ENCODE assay signal across 8 cellular contexts in the genomic region with DNA sequence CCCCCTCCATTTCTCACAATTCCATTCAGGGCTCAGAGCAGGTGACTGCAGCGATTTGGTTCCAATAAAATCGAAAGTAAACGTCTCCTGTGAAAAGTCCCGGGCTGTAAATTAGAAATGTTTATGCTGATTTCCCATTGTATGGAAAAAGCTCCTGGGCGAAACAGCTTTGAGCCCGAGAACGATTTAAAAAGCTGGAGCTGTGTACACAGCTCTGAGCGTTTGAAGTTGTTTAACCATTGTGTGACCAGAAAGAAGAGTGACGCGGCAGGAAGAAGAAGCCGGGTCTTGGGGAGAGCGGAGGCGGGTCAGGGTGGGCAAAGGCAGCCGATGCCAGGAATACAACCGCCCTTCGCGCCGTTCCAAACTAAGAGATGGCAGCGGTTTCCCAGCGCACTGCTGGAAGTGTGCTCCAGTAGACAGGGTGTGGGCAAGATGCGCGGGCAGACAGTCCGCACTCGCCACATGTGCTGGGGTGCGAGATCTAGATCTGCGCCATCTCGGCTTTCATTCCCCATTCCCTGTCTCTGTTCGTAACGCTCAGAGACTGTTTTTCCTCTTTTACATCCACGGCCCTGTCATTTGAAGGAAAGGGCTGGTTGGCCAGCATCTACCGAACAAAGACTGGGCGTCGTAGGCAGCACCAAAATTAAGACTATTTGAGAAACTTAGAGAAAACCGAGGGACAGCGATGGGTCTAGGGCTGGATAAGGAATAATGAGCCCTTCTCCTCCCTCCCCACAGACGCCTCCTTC. TPM values are rescaled to one million over a fixed set of nuclear protein-coding genes. Genes with fewer than 3 reads are reported as not detected.
DNase-seq lines count a peak whose midpoint lies in the region; ATAC-seq and TF ChIP-seq lines count a peak whose summit lies in the region.

No MANE protein-coding gene starts in this region.

- H3K4me1 Mint-ChIP-seq in endothelial cell (ENCODE audit: unreplicated experiment) (peaks cover 40% of the 10 kb centered on the region), mesothelial cell of epicardium (no peaks in the 10 kb centered on the region)

- peaks cover 26% of the 10 kb centered on the region for H3K27me3 Mint-ChIP-seq in endothelial cell (ENCODE audit: unreplicated experiment)
- H3K27me3 Mint-ChIP-seq in mesothelial cell of epicardium (ENCODE audit: low read depth) = peaks cover 95% of the 10 kb centered on the region

- DNase-seq in NCI-H1417 (lab: John Stamatoyannopoulos, UW) (peak in 2 of 3 experiments; percentile 24 to 47), NCI-H1417 treated with DMSO at 0.1 percent for 48 hours (lab: John Stamatoyannopoulos, UW) (no peak), NCI-H748 (lab: John Stamatoyannopoulos, UW; ENCODE audit: unreplicated experiment) (peak; percentile 85), endothelial cell (ENCODE audit: low spot score) (no peak), skeletal muscle cell (ENCODE audit: low read depth) (no peak), mesothelial cell of epicardium (ENCODE audit: low spot score in 2 of 2, unreplicated experiment in 2 of 2) (no peak)

- H3K4me3 Mint-ChIP-seq in endothelial cell (ENCODE audit: unreplicated experiment) = peak overlapping the region; percentile 12
- H3K4me3 Mint-ChIP-seq in mesothelial cell of epicardium = no peak overlapping the region

- H3K27ac Mint-ChIP-seq in endothelial cell (ENCODE audit: unreplicated experiment) (no peak overlapping the region), mesothelial cell of epicardium (no peak overlapping the region)

- no peaks in the 10 kb centered on the region for H3K9me3 Mint-ChIP-seq in endothelial cell (ENCODE audit: unreplicated experiment)
- H3K9me3 Mint-ChIP-seq in mesothelial cell of epicardium = no peaks in the 10 kb centered on the region

- TF ChIP-seq CTCF in endothelial cell (IDR thresholded peaks at IDR 0.05; ENCODE audit: unreplicated experiment) (no peak), mesothelial cell of epicardium (IDR thresholded peaks at IDR 0.05; ENCODE audit: unreplicated experiment) (no peak)

- peak overlapping the region; percentile 7 for H3K4me3 ChIP-seq in skeletal muscle cell (ENCODE audit: low read depth, low read length)

- H3K36me3 Mint-ChIP-seq in endothelial cell (ENCODE audit: low read depth, unreplicated experiment) (peaks cover 9% of the 10 kb centered on the region), mesothelial cell of epicardium (no peaks in the 10 kb centered on the region)

- no peak for ATAC-seq in GM18520 (IDR thresholded peaks at IDR 0.05; ENCODE audit: unreplicated experiment)
- no peak for ATAC-seq in HG03039 (IDR thresholded peaks at IDR 0.05; ENCODE audit: unreplicated experiment)

RNA-seq across cellular contexts. Expression of gene GSX1, which starts 1.0 kb away (rescaled TPM):
- total RNA-seq in endothelial cell (ENCODE audit: unreplicated experiment) (not detected), mesothelial cell of epicardium (not detected in 3 replicates)

Comparison
In these comparisons a context has a peak if more than half of its experiments do, and no peak if none do; other contexts are left out.
1. DNase-seq: peak in NCI-H1417 (2 of 3) and NCI-H748 (single experiment); none in NCI-H1417 treated with DMSO at 0.1 percent for 48 hours (single experiment), endothelial cell (single experiment), skeletal muscle cell (single experiment) and mesothelial cell of epicardium (0 of 2).